Comparison of ENCODE assay signal across 1 cellular context in the genomic region with DNA sequence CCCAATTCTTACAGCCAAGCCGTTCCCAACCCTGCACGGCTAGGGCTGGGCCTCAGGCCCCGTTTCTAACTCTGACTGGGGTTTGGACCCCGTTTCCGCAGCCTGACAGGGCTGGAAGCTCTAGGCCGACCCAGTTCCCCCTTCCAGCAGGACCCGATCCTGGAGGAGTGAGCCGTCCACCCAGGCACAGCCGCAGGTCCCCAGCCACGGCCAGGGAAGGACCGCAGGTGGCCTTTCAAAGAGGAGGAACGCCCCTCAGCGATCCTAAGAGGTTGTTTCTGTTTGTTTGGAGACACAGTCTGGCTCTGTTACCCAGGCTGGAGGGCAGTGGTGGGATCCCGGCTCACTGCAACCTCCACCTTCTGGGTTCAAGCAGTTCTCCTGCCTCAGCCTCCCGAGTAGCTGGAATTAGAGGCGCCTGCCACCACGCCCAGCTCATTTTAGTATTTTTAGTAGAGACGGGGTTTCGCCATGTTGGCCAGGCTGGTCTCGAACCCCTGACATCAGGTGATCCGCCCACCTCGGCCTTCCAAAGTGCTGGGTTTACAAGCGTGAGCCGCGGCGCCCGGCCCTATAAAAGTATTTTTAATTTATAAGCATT.
TF ChIP-seq lines count a peak whose summit lies in the region.

No MANE protein-coding gene starts in this region.

TF ChIP-seq in endothelial cell of umbilical vein, 7 proteins besides CTCF, POLR2A, EP300 and RAD21 (continued from another document):
- TF ChIP-seq JUN (IDR thresholded peaks at IDR 0.05; ENCODE audit: borderline replicate concordance, insufficient read depth, insufficient read length, low read depth) = no peak
- no peak for TF ChIP-seq GATA2 (IDR thresholded peaks at IDR 0.05; ENCODE audit: insufficient read depth, insufficient read length, low read depth, low read length)
